In genomic region chr16:15389906-15390305, GRCh38 we compare ENCODE assay signal across 4 cellular contexts. TPM values are rescaled to one million over a fixed set of nuclear protein-coding genes. Genes with fewer than 3 reads are reported as not detected.
"Had no signal": no experiment of that assay in that cellular context is flagged by ENCODE, and none has a peak within 500 bp of the region (broad histone marks: within the 10 kb centered on the region; RNA-seq: fewer than 3 reads in every experiment).

No MANE protein-coding gene starts in this region.

RNA-seq across cellular contexts. Expression of gene MPV17L, which starts 5.6 kb away (rescaled TPM):
- total RNA-seq: RPMI7951, SJCRH30, SK-MEL-5 had no signal

RNA-seq across cellular contexts. Expression of gene BMERB1, which starts 44.5 kb away (rescaled TPM):
- total RNA-seq: OCI-LY7 had no signal
